14 cellular contexts compared by ENCODE assay signal in the genomic region with DNA sequence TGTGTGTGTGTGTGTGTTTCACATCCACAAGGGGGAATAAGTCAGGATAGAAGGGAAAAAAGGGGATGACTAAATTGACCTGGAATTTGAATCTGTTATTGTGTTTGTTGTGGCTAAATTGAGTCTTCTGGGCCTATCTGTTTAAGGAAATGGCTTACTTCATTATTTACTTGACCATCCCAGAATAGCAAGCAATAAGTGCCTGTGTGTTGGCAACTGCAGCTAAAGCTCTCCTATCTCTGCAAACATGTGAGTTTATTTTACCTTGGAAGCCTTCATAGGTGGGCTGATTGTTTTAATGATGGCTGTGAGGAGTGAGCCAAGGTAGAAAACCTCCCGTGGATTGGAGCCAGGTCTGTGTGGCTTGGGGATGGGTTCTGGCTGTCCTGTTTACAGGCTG.
DNase-seq lines count a peak whose midpoint lies in the region; ATAC-seq and TF ChIP-seq lines count a peak whose summit lies in the region.
"Had no signal": no experiment of that assay in that cellular context is flagged by ENCODE, and none has a peak within 500 bp of the region (broad histone marks: within the 10 kb centered on the region; RNA-seq: fewer than 3 reads in every experiment).

No MANE protein-coding gene starts in this region.

- H3K4me1 ChIP-seq in mesendoderm (ENCODE audit: control insufficient read depth, low read depth, low read length), result no peaks in the 10 kb centered on the region

- no peak overlapping the region for H3K9ac ChIP-seq in mesendoderm (ENCODE audit: low read length)

- H3K4ac ChIP-seq in mesendoderm (ENCODE audit: low read depth, low read length), result no peak overlapping the region

- H3K79me1 ChIP-seq in mesendoderm (ENCODE audit: low read length), result no peaks in the 10 kb centered on the region

- no peak overlapping the region for H3K27ac ChIP-seq in mesendoderm (ENCODE audit: low read depth, low read length)
- H3K27ac ChIP-seq: dorsolateral prefrontal cortex, HL-60 had no signal

- no peak overlapping the region for H4K8ac ChIP-seq in mesendoderm (ENCODE audit: low read depth, low read length)

- H3K56ac ChIP-seq in mesendoderm (ENCODE audit: low read length), result peak overlapping the region; percentile 10

- peak; percentile 83 for DNase-seq in DMS153 treated with DMSO at 0.1 percent for 48 hours (lab: John Stamatoyannopoulos, UW; ENCODE audit: unreplicated experiment)
- peak; percentile 85 for DNase-seq in NCI-H2029 (lab: John Stamatoyannopoulos, UW)
- DNase-seq in cardiac fibroblast (ENCODE audit: low read depth in 2 of 2), result peak; percentile 59 to 75
- peak; percentile 25 for DNase-seq in mesendoderm
- DNase-seq in stimulated activated CD4-positive, alpha-beta T cell treated with anti-CD3 and anti-CD28 coated beads, Interleukin-4, amount 100 ng/mL, for 24 hours, result no peak
- no peak for DNase-seq in NCI-H510A treated with DMSO at 0.1 percent for 48 hours (lab: John Stamatoyannopoulos, UW)
- DNase-seq: CD4-positive, CD25-positive, alpha-beta regulatory T cell; dorsolateral prefrontal cortex; NCI-H187 treated with DMSO at 0.1 percent for 48 hours; SHP77 treated with DMSO at 0.1 percent for 48 hours had no signal

- no peak overlapping the region for H4K5ac ChIP-seq in mesendoderm (ENCODE audit: low read length)

- ATAC-seq in GM21526 (IDR thresholded peaks at IDR 0.05; ENCODE audit: low FRiP score, unreplicated experiment) (no peak), SK-N-SH treated with all-trans-retinoic acid at 6 μM for 48 hours (no peak)
- ATAC-seq: natural killer cell treated with Interleukin-12 subunit alpha and Interleukin-12 subunit beta and Interleukin-15 and Interleukin-18, amount 100 ng/mL, for 72 hours had no signal

- no peaks in the 10 kb centered on the region for H3K36me3 ChIP-seq in mesendoderm (ENCODE audit: control insufficient read depth, insufficient read depth, low read length)

- no CpG with 5 or more reads among the region's 1 CpG for WGBS in mesendoderm (ENCODE audit: extremely low coverage, insufficient coverage, low lambda C conversion rate)

- H3K18ac ChIP-seq in mesendoderm (ENCODE audit: low read length), result no peak overlapping the region

- no peak overlapping the region for H3K23ac ChIP-seq in mesendoderm (ENCODE audit: low read length)

- H3K4me2 ChIP-seq in mesendoderm (ENCODE audit: low read length), result no peak overlapping the region

- H3K79me2 ChIP-seq in mesendoderm (ENCODE audit: control insufficient read depth, insufficient read depth, low read length), result no peaks in the 10 kb centered on the region

- H2BK5ac ChIP-seq in mesendoderm (ENCODE audit: low read length), result no peak overlapping the region

- no peaks in the 10 kb centered on the region for H3K27me3 ChIP-seq in mesendoderm (ENCODE audit: insufficient read depth, low read length, poor library complexity)
- H3K27me3 ChIP-seq: dorsolateral prefrontal cortex had no signal

- H2AK5ac ChIP-seq in mesendoderm (ENCODE audit: low read length), result no peak overlapping the region

- H2BK120ac ChIP-seq in mesendoderm (ENCODE audit: low read depth, low read length), result no peak overlapping the region

- no peak overlapping the region for H2BK15ac ChIP-seq in mesendoderm (replicated peaks; ENCODE audit: low read depth)

- TF ChIP-seq CTCF in cardiac fibroblast (IDR thresholded peaks at IDR 0.05; ENCODE audit: low read depth, low read length), result no peak

- H3K4me3 ChIP-seq in cardiac fibroblast (replicated peaks in 1 of 2; ENCODE audit: low read depth in 2 of 2, low read length in 2 of 2) (no peak overlapping the region), mesendoderm (ENCODE audit: low read length) (no peak overlapping the region)
- H3K4me3 ChIP-seq: dorsolateral prefrontal cortex had no signal

TF ChIP-seq in SK-N-SH treated with all-trans-retinoic acid at 6 μM for 48 hours, 23 proteins besides CTCF, POLR2A, EP300 and RAD21:
- no peak for TF ChIP-seq CSDC2 (CRISPR knock-in tag; IDR thresholded peaks at IDR 0.05)
- no peak for TF ChIP-seq ZNF565 (CRISPR knock-in tag; conservative IDR thresholded peaks at IDR 0.05; ENCODE audit: low read depth)
- TF ChIP-seq, protein P1, sequence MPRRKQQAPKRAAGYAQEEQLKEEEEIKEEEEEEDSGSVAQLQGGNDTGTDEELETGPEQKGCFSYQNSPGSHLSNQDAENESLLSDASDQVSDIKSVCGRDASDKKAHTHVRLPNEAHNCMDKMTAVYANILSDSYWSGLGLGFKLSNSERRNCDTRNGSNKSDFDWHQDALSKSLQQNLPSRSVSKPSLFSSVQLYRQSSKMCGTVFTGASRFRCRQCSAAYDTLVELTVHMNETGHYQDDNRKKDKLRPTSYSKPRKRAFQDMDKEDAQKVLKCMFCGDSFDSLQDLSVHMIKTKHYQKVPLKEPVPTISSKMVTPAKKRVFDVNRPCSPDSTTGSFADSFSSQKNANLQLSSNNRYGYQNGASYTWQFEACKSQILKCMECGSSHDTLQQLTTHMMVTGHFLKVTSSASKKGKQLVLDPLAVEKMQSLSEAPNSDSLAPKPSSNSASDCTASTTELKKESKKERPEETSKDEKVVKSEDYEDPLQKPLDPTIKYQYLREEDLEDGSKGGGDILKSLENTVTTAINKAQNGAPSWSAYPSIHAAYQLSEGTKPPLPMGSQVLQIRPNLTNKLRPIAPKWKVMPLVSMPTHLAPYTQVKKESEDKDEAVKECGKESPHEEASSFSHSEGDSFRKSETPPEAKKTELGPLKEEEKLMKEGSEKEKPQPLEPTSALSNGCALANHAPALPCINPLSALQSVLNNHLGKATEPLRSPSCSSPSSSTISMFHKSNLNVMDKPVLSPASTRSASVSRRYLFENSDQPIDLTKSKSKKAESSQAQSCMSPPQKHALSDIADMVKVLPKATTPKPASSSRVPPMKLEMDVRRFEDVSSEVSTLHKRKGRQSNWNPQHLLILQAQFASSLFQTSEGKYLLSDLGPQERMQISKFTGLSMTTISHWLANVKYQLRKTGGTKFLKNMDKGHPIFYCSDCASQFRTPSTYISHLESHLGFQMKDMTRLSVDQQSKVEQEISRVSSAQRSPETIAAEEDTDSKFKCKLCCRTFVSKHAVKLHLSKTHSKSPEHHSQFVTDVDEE (CRISPR knock-in tag; IDR thresholded peaks at IDR 0.05), result no peak
- TF ChIP-seq ZFP3 (CRISPR knock-in tag; IDR thresholded peaks at IDR 0.05), result no peak
- TF ChIP-seq ZC3H10 (CRISPR knock-in tag; IDR thresholded peaks at IDR 0.05), result no peak
- TF ChIP-seq OSR1 (CRISPR knock-in tag; IDR thresholded peaks at IDR 0.05), result no peak
- TF ChIP-seq, protein P2, sequence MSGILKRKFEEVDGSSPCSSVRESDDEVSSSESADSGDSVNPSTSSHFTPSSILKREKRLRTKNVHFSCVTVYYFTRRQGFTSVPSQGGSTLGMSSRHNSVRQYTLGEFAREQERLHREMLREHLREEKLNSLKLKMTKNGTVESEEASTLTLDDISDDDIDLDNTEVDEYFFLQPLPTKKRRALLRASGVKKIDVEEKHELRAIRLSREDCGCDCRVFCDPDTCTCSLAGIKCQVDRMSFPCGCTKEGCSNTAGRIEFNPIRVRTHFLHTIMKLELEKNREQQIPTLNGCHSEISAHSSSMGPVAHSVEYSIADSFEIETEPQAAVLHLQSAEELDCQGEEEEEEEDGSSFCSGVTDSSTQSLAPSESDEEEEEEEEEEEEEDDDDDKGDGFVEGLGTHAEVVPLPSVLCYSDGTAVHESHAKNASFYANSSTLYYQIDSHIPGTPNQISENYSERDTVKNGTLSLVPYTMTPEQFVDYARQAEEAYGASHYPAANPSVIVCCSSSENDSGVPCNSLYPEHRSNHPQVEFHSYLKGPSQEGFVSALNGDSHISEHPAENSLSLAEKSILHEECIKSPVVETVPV (CRISPR knock-in tag; IDR thresholded peaks at IDR 0.05), result no peak
- TF ChIP-seq ARNTL (CRISPR knock-in tag; IDR thresholded peaks at IDR 0.05; ENCODE audit: borderline replicate concordance, low read depth), result no peak
- no peak for TF ChIP-seq RARB (CRISPR knock-in tag; IDR thresholded peaks at IDR 0.05)
- TF ChIP-seq BACH2 (CRISPR knock-in tag; IDR thresholded peaks at IDR 0.05; ENCODE audit: borderline replicate concordance), result no peak
- TF ChIP-seq ESRRG (CRISPR knock-in tag; IDR thresholded peaks at IDR 0.05), result no peak
- TF ChIP-seq, protein P3, sequence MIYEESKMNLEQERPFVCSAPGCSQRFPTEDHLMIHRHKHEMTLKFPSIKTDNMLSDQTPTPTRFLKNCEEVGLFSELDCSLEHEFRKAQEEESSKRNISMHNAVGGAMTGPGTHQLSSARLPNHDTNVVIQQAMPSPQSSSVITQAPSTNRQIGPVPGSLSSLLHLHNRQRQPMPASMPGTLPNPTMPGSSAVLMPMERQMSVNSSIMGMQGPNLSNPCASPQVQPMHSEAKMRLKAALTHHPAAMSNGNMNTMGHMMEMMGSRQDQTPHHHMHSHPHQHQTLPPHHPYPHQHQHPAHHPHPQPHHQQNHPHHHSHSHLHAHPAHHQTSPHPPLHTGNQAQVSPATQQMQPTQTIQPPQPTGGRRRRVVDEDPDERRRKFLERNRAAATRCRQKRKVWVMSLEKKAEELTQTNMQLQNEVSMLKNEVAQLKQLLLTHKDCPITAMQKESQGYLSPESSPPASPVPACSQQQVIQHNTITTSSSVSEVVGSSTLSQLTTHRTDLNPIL (CRISPR knock-in tag; IDR thresholded peaks at IDR 0.05; ENCODE audit: low read depth), result no peak
- TF ChIP-seq SNAI2 (CRISPR knock-in tag; IDR thresholded peaks at IDR 0.05), result no peak
- TF ChIP-seq, protein P4, sequence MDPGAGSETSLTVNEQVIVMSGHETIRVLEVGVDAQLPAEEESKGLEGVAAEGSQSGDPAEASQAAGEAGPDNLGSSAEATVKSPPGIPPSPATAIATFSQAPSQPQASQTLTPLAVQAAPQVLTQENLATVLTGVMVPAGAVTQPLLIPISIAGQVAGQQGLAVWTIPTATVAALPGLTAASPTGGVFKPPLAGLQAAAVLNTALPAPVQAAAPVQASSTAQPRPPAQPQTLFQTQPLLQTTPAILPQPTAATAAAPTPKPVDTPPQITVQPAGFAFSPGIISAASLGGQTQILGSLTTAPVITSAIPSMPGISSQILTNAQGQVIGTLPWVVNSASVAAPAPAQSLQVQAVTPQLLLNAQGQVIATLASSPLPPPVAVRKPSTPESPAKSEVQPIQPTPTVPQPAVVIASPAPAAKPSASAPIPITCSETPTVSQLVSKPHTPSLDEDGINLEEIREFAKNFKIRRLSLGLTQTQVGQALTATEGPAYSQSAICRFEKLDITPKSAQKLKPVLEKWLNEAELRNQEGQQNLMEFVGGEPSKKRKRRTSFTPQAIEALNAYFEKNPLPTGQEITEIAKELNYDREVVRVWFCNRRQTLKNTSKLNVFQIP (CRISPR knock-in tag; IDR thresholded peaks at IDR 0.05; ENCODE audit: borderline replicate concordance, low read depth), result no peak
- TF ChIP-seq ZNF70 (CRISPR knock-in tag; IDR thresholded peaks at IDR 0.05), result no peak

Comparison
In these comparisons a context has a peak if more than half of its experiments do, and no peak if none do; other contexts are left out.
1. DNase-seq: peak in DMS153 treated with DMSO at 0.1 percent for 48 hours (single experiment), NCI-H2029 (single experiment), cardiac fibroblast (2 of 2) and mesendoderm (single experiment); none in stimulated activated CD4-positive, alpha-beta T cell treated with anti-CD3 and anti-CD28 coated beads, Interleukin-4, amount 100 ng/mL, for 24 hours (single experiment) and NCI-H510A treated with DMSO at 0.1 percent for 48 hours (single experiment).